28 cellular contexts compared by ENCODE assay signal in genomic region chr12:129110575-129110974, GRCh38.
"Had no signal": no experiment of that assay in that cellular context is flagged by ENCODE, and none has a peak within 500 bp of the region (broad histone marks: within the 10 kb centered on the region; RNA-seq: fewer than 3 reads in every experiment).

No MANE protein-coding gene starts in this region.

- H3K4me3 Mint-ChIP-seq: naive thymus-derived CD8-positive, alpha-beta T cell; nephron; neural progenitor cell; stimulated activated effector memory CD8-positive, alpha-beta T cell treated with anti-CD3 and anti-CD28 coated beads, Interleukin-12 subunit alpha, Interleukin-12 subunit beta, amount 100 ng/mL, for 72 hours; stimulated activated naive B cell treated with anti-CD40 and anti-IgM and Interleukin-4, amounts not matched to agents 10 μg/mL and 1 μg/mL and 100 μg/mL, for 72 hours; stimulated activated naive CD8-positive, alpha-beta T cell treated with anti-CD3 and anti-CD28 coated beads, Interleukin-15, Interleukin-2, amounts not matched to agents 100 ng/mL and 50 ng/mL, for 24 hours had no signal

- H2AFZ ChIP-seq: neural progenitor cell, parathyroid adenoma had no signal

- H3K27ac Mint-ChIP-seq: naive thymus-derived CD8-positive, alpha-beta T cell; nephron; neural progenitor cell; progenitor cell of endocrine pancreas; stimulated activated effector memory CD8-positive, alpha-beta T cell treated with anti-CD3 and anti-CD28 coated beads, Interleukin-12 subunit alpha, Interleukin-12 subunit beta, amount 100 ng/mL, for 72 hours; stimulated activated naive B cell treated with anti-CD40 and anti-IgM and Interleukin-4, amounts not matched to agents 10 μg/mL and 1 μg/mL and 100 μg/mL, for 72 hours; stimulated activated naive CD8-positive, alpha-beta T cell treated with anti-CD3 and anti-CD28 coated beads, Interleukin-15, Interleukin-2, amounts not matched to agents 100 ng/mL and 50 ng/mL, for 24 hours had no signal

- H3K36me3 Mint-ChIP-seq: naive thymus-derived CD8-positive, alpha-beta T cell; neural progenitor cell; stimulated activated effector memory CD8-positive, alpha-beta T cell treated with anti-CD3 and anti-CD28 coated beads, Interleukin-12 subunit alpha, Interleukin-12 subunit beta, amount 100 ng/mL, for 72 hours; stimulated activated naive B cell treated with anti-CD40 and anti-IgM and Interleukin-4, amounts not matched to agents 10 μg/mL and 1 μg/mL and 100 μg/mL, for 72 hours had no signal

- H3K27me3 Mint-ChIP-seq: stimulated activated naive CD8-positive, alpha-beta T cell treated with anti-CD3 and anti-CD28 coated beads, Interleukin-15, Interleukin-2, amounts not matched to agents 100 ng/mL and 50 ng/mL, for 24 hours had no signal

- H3K9ac ChIP-seq: neural progenitor cell, parathyroid adenoma had no signal

- H3K36me3 ChIP-seq: neural progenitor cell, ovary, right lobe of liver, sigmoid colon, stomach, thoracic aorta, thyroid gland, tibial nerve, upper lobe of left lung, vagina had no signal

- H3K27me3 ChIP-seq: neural progenitor cell, ovary, right lobe of liver, sigmoid colon, stomach, thyroid gland, tibial nerve, upper lobe of left lung, vagina had no signal

- H3K4me3 ChIP-seq: neural progenitor cell, ovary, psoas muscle, right lobe of liver, sigmoid colon, stomach, thoracic aorta, thyroid gland, tibial nerve, upper lobe of left lung, vagina had no signal

- H3K9me3 Mint-ChIP-seq: stimulated activated effector memory CD8-positive, alpha-beta T cell treated with anti-CD3 and anti-CD28 coated beads, Interleukin-12 subunit alpha, Interleukin-12 subunit beta, amount 100 ng/mL, for 72 hours had no signal

- ATAC-seq: naive thymus-derived CD8-positive, alpha-beta T cell; psoas muscle; right cardiac atrium; right lobe of liver; stimulated activated effector memory CD8-positive, alpha-beta T cell treated with anti-CD3 and anti-CD28 coated beads, Interleukin-12 subunit alpha, Interleukin-12 subunit beta, amount 100 ng/mL, for 72 hours; stimulated activated naive B cell treated with anti-CD40 and anti-IgM and Interleukin-4, amounts not matched to agents 10 μg/mL and 1 μg/mL and 100 μg/mL, for 72 hours had no signal

- H3K79me2 ChIP-seq: parathyroid adenoma had no signal

- H3K4me2 ChIP-seq: neural progenitor cell had no signal

- H3K4me1 ChIP-seq: neural progenitor cell, parathyroid adenoma, psoas muscle, right lobe of liver, sigmoid colon, stomach, thyroid gland, tibial nerve, upper lobe of left lung, vagina had no signal

- H3K9me3 ChIP-seq: ovary, right lobe of liver, thoracic aorta, thyroid gland, upper lobe of left lung, vagina had no signal

- H3K4me1 Mint-ChIP-seq: naive thymus-derived CD8-positive, alpha-beta T cell; nephron; neural progenitor cell; stimulated activated effector memory CD8-positive, alpha-beta T cell treated with anti-CD3 and anti-CD28 coated beads, Interleukin-12 subunit alpha, Interleukin-12 subunit beta, amount 100 ng/mL, for 72 hours; stimulated activated naive B cell treated with anti-CD40 and anti-IgM and Interleukin-4, amounts not matched to agents 10 μg/mL and 1 μg/mL and 100 μg/mL, for 72 hours had no signal

- FAIRE-seq: small intestine, urothelium cell line had no signal

- H3K27ac ChIP-seq: neural progenitor cell, ovary, parathyroid adenoma, psoas muscle, right lobe of liver, sigmoid colon, stomach, thoracic aorta, thyroid gland, tibial nerve, upper lobe of left lung, vagina had no signal

- DNase-seq: naive thymus-derived CD8-positive, alpha-beta T cell; occipital lobe; ovary; posterior cingulate gyrus; psoas muscle; right cardiac atrium; right lobe of liver; sigmoid colon; small intestine; stimulated activated CD4-positive, alpha-beta T cell treated with anti-CD3 and anti-CD28 coated beads, Interleukin-15, amount 100 ng/mL, for 24 hours; stimulated activated CD4-positive, alpha-beta T cell treated with anti-CD3 and anti-CD28 coated beads, Interleukin-2, amount 100 ng/mL, for 24 hours; stimulated activated CD4-positive, alpha-beta T cell treated with anti-CD3 and anti-CD28 coated beads, Interleukin-2, amount 100 ng/mL, for 48 hours; stimulated activated CD4-positive, alpha-beta T cell treated with anti-CD3 and anti-CD28 coated beads, Interleukin-4, amount 100 ng/mL, for 24 hours; stimulated activated naive B cell treated with anti-CD40 and anti-IgM and Interleukin-4, amounts not matched to agents 10 μg/mL and 1 μg/mL and 100 μg/mL, for 72 hours; stimulated activated naive CD4-positive, alpha-beta T cell treated with Interleukin-2 at 50 U/mL for 16 hours; stomach; thyroid gland had no signal
